17 cellular contexts compared by ENCODE assay signal in genomic region chr1:245008761-245009160, GRCh38.
"Had no signal": no experiment of that assay in that cellular context is flagged by ENCODE, and none has a peak within 500 bp of the region (broad histone marks: within the 10 kb centered on the region; RNA-seq: fewer than 3 reads in every experiment).

No MANE protein-coding gene starts in this region.

- H3K9me3 ChIP-seq: body of pancreas, right atrium auricular region, suprapubic skin, transverse colon, vagina had no signal

- H2AFZ ChIP-seq: neural progenitor cell had no signal

- H3K36me3 ChIP-seq: neural progenitor cell, right atrium auricular region, suprapubic skin, transverse colon, vagina had no signal

- DNase-seq: activated CD4-positive, alpha-beta T cell treated with anti-CD3 and anti-CD28 coated beads for 36 hours; activated CD4-positive, alpha-beta T cell treated with anti-CD3 and anti-CD28 coated beads, Interleukin-2, amount 50 U/mL, for 48 hours; activated naive CD4-positive, alpha-beta T cell; activated naive CD8-positive, alpha-beta T cell treated with anti-CD3 and anti-CD28 coated beads for 36 hours; body of pancreas; erythroblast; mesendoderm; naive thymus-derived CD4-positive, alpha-beta T cell; stimulated activated naive CD8-positive, alpha-beta T cell treated with anti-CD3 and anti-CD28 coated beads, Interleukin-15, amount 100 ng/mL, for 72 hours; T-helper 2 cell; transverse colon had no signal

- H3K27ac ChIP-seq: body of pancreas, coronary artery, neural progenitor cell, right atrium auricular region, skin epidermis, suprapubic skin, transverse colon, vagina had no signal

- H3K4me3 ChIP-seq: body of pancreas, coronary artery, neural progenitor cell, right atrium auricular region, skin epidermis, suprapubic skin, transverse colon, vagina had no signal

- H3K9ac ChIP-seq: neural progenitor cell had no signal

- H3K4me2 ChIP-seq: neural progenitor cell had no signal

- H3K4me1 ChIP-seq: body of pancreas, neural progenitor cell, right atrium auricular region, suprapubic skin, transverse colon, vagina had no signal

- H3K27me3 ChIP-seq: body of pancreas, neural progenitor cell, right atrium auricular region, suprapubic skin, transverse colon, vagina had no signal
